In the genomic region with DNA sequence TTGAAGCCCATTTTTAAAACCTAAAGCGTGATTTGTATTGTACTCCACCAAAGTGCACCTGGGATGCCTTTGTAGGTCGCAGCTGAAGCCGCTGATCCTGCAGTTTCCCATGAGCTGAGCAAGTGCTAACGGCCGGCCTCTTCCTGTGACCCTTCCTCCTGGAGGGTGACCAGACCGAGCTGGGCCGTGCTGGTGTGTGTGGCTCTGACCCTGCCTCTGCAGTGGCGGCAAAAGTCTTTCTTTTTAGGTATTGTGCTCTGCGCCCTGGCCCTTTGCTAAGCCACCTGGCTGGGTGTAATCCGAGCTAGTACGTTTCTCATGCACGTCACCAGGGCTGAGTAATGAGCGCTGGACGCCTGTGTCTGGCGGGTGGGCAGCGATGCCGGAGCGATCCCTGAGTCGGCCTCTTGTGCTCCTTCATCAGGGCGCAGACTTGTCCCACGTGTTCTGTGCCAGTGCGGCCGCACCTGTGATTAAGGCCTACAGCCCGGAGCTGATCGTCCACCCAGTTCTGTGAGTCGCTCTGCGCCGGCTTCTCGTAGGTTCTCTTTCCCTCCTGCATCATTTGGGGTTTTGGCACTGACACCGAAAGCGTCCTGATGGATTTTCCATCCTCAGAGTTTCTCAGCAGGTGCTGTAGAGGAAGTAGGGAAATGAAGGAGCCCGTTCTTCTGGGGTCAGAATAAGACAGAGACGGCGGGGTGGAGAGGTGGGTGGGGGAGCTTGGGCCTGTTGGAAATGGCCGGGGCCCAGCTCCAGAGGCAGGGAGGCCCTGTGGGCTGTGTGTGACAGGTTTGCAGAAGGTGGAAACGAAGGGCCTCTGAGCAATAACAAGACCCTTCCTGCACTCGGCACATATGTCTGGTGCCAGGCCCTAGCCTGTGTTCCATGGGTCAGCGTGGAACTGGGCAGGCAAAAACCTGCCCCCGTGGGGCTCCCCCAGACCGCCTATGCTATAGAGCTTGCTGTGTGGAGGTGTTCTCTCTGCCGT, we compare ENCODE assay signal across 21 cellular contexts. TPM values are rescaled to one million over a fixed set of nuclear protein-coding genes. Genes with fewer than 3 reads are reported as not detected.
DNase-seq lines count a peak whose midpoint lies in the region.
"Had no signal": no experiment of that assay in that cellular context is flagged by ENCODE, and none has a peak within 500 bp of the region (broad histone marks: within the 10 kb centered on the region; RNA-seq: fewer than 3 reads in every experiment).

No MANE protein-coding gene starts in this region.

- peaks cover 29 to 48% of the 10 kb centered on the region in 2 donors for H3K4me1 Mint-ChIP-seq in immature natural killer cell

- H3K36me3 Mint-ChIP-seq in immature natural killer cell, result peaks cover 5 to 16% (median 6%) of the 10 kb centered on the region in 3 donors

- H2BK5ac ChIP-seq in trophoblast cell (ENCODE audit: low read depth, low read length, poor library complexity), result no peak overlapping the region

- H3K79me2 ChIP-seq in trophoblast cell (ENCODE audit: control insufficient read depth, insufficient read depth, low read length, poor library complexity), result peaks cover 19% of the 10 kb centered on the region

- H3K4me3 Mint-ChIP-seq in immature natural killer cell, result no peak overlapping the region
- H3K4me3 Mint-ChIP-seq: activated T-cell treated with anti-CD3 and anti-CD28 coated beads, Interleukin-2, amount 50 U/mL, for 72 hours; stimulated activated naive CD8-positive, alpha-beta T cell treated with anti-CD3 and anti-CD28 coated beads, Interleukin-15, amount 100 ng/mL, for 72 hours; T-cell had no signal

- 84% methylated on average over 41 of the region's 41 CpGs for WGBS in esophagus, 2 donors
- no CpG with 5 or more reads among the region's 41 CpGs for WGBS in trophoblast cell (ENCODE audit: extremely low coverage, insufficient coverage, insufficient read length)

- peaks cover 0 to 4% (median 2%) of the 10 kb centered on the region in 3 donors for H3K27me3 Mint-ChIP-seq in immature natural killer cell (ENCODE audit: low read depth in 3 of 3)
- H3K27me3 Mint-ChIP-seq: stimulated activated naive CD8-positive, alpha-beta T cell treated with anti-CD3 and anti-CD28 coated beads, Interleukin-15, amount 100 ng/mL, for 72 hours; T-cell had no signal

- H3K36me3 ChIP-seq in esophagus (ENCODE audit: control insufficient read depth in 2 of 2, insufficient read depth in 2 of 2, low read length in 1 of 2) (peaks cover 0 to 32% of the 10 kb centered on the region in 2 donors), trophoblast cell (ENCODE audit: control insufficient read depth in 1 of 2, insufficient read depth in 2 of 2, low read length in 2 of 2) (peaks cover 20 to 21% of the 10 kb centered on the region in 2 experiments)

- H2AFZ ChIP-seq in trophoblast cell (ENCODE audit: insufficient read depth, low read length, poor library complexity), result no peak overlapping the region

- H4K8ac ChIP-seq in trophoblast cell (ENCODE audit: low read depth, low read length), result peak overlapping the region; percentile 5

- peaks cover 3 to 8% of the 10 kb centered on the region in 2 donors for H3K4me1 ChIP-seq in esophagus (ENCODE audit: control insufficient read depth in 2 of 2, insufficient read depth in 2 of 2, low read length in 1 of 2)
- peaks cover 29% of the 10 kb centered on the region in 2 experiments for H3K4me1 ChIP-seq in trophoblast cell (ENCODE audit: control insufficient read depth in 1 of 2, insufficient read depth in 2 of 2, low read length in 2 of 2)
- H3K4me1 ChIP-seq: HAP-1 had no signal

- H3K79me1 ChIP-seq in trophoblast cell (ENCODE audit: low read length), result peaks cover 17% of the 10 kb centered on the region

- peak overlapping the region; percentile 48 for H3K18ac ChIP-seq in trophoblast cell (ENCODE audit: low read length)

- H3K27ac Mint-ChIP-seq in immature natural killer cell, result no peak overlapping the region
- H3K27ac Mint-ChIP-seq: activated T-cell treated with anti-CD3 and anti-CD28 coated beads, Interleukin-2, amount 50 U/mL, for 72 hours had no signal

- H3K27ac ChIP-seq in esophagus (ENCODE audit: low read depth in 2 of 2, low read length in 1 of 2), result peak overlapping the region; percentile 12 to 60
- no peak overlapping the region for H3K27ac ChIP-seq in trophoblast cell (ENCODE audit: low read depth, low read length)
- H3K27ac ChIP-seq: cardiac muscle cell had no signal

- H3K4me3 ChIP-seq in esophagus (ENCODE audit: low read depth in 1 of 2, low read length in 2 of 2) (no peak overlapping the region), trophoblast cell (ENCODE audit: low read depth, low read length) (no peak overlapping the region)
- H3K4me3 ChIP-seq: cardiac muscle cell, HAP-1, pancreas had no signal

- peak; percentile 42 for DNase-seq in ELF-1 (ENCODE audit: low read depth, low spot score)
- DNase-seq in NCI-H2107 treated with DMSO at 0.1 percent for 48 hours (lab: John Stamatoyannopoulos, UW; ENCODE audit: unreplicated experiment), result peak; percentile 90
- DNase-seq in trophoblast cell, result no peak
- no peak for DNase-seq in stimulated activated CD4-positive, alpha-beta T cell treated with anti-CD3 and anti-CD28 coated beads, Interleukin-4, amount 100 ng/mL, for 24 hours
- DNase-seq in NK-92 (lab: John Stamatoyannopoulos, UW; ENCODE audit: unreplicated experiment), result no peak
- DNase-seq in immature natural killer cell, result no peak
- no peak for DNase-seq in UCSD-AML1 (lab: John Stamatoyannopoulos, UW; ENCODE audit: unreplicated experiment)
- DNase-seq: activated CD4-positive, alpha-beta T cell treated with anti-CD3 and anti-CD28 coated beads for 4 hours; activated T-cell treated with anti-CD3 and anti-CD28 coated beads, Interleukin-2, amount 50 U/mL, for 72 hours; BE2C; DMS79; foreskin melanocyte; mesenchymal stem cell; NCI-H1436; NCI-H748 treated with DMSO at 0.1 percent for 48 hours; pancreas; stimulated activated naive CD8-positive, alpha-beta T cell treated with anti-CD3 and anti-CD28 coated beads, Interleukin-15, amount 100 ng/mL, for 72 hours; T-cell had no signal

- peak overlapping the region; percentile 12 for H4K91ac ChIP-seq in trophoblast cell (ENCODE audit: low read depth, low read length)

- H3K27me3 ChIP-seq in esophagus (ENCODE audit: control insufficient read depth in 1 of 2, insufficient read depth in 2 of 2, low read length in 2 of 2) (no peaks in the 10 kb centered on the region), trophoblast cell (ENCODE audit: insufficient read depth, low read length) (no peaks in the 10 kb centered on the region)
- H3K27me3 ChIP-seq: BE2C, cardiac muscle cell, pancreas had no signal

- no peak overlapping the region for H3K14ac ChIP-seq in trophoblast cell (ENCODE audit: low read length)

- no peak overlapping the region for H3K9ac ChIP-seq in trophoblast cell (ENCODE audit: low read length)

- no peak overlapping the region for H3K4me2 ChIP-seq in trophoblast cell (ENCODE audit: low read length)

- no peak overlapping the region for H2AK5ac ChIP-seq in trophoblast cell (ENCODE audit: low read length)

- H3K4ac ChIP-seq in trophoblast cell (ENCODE audit: low read depth, low read length), result peak overlapping the region; percentile 8

- no peak overlapping the region for H3K23ac ChIP-seq in trophoblast cell (ENCODE audit: low read length)

- H4K12ac ChIP-seq in trophoblast cell (ENCODE audit: low read depth, low read length), result no peak overlapping the region

- H2BK120ac ChIP-seq in trophoblast cell (ENCODE audit: insufficient read depth, low read length, poor library complexity), result no peak overlapping the region

- H2BK12ac ChIP-seq in trophoblast cell (ENCODE audit: low read length), result no peak overlapping the region

- H3K9me3 Mint-ChIP-seq in immature natural killer cell, result no peaks in the 10 kb centered on the region
- H3K9me3 Mint-ChIP-seq: activated T-cell treated with anti-CD3 and anti-CD28 coated beads, Interleukin-2, amount 50 U/mL, for 72 hours; stimulated activated naive CD8-positive, alpha-beta T cell treated with anti-CD3 and anti-CD28 coated beads, Interleukin-15, amount 100 ng/mL, for 72 hours; T-cell had no signal

- H3K9me3 ChIP-seq in esophagus (ENCODE audit: control insufficient read depth in 2 of 2, insufficient read depth in 1 of 2, low read depth in 1 of 2, low read length in 1 of 2), result no peaks in the 10 kb centered on the region
- no peaks in the 10 kb centered on the region for H3K9me3 ChIP-seq in trophoblast cell (ENCODE audit: insufficient read depth, low read depth, low read length)
- H3K9me3 ChIP-seq: BE2C, HAP-1, pancreas had no signal

RNA-seq across cellular contexts. Expression of a gene that starts 9.7 kb away (rescaled TPM):
- polyA plus RNA-seq in esophagus, result 10 to 100 TPM; 26.3 to 28.7 TPM
- polyA plus RNA-seq in trophoblast cell (2013), result 20.5 TPM in 2 replicates
- polyA plus RNA-seq in immature natural killer cell, result 10 to 100 TPM in 1 of 3 donors, 1 to 10 TPM in 2; 4.4 to 13.4 (median 7.7) TPM

Comparison
In these comparisons a context has a peak if more than half of its experiments do, and no peak if none do; other contexts are left out.
1. DNase-seq: peak in ELF-1 (single experiment) and NCI-H2107 treated with DMSO at 0.1 percent for 48 hours (single experiment); none in trophoblast cell (0 of 2), stimulated activated CD4-positive, alpha-beta T cell treated with anti-CD3 and anti-CD28 coated beads, Interleukin-4, amount 100 ng/mL, for 24 hours (single experiment), NK-92 (single experiment), immature natural killer cell (0 of 3) and UCSD-AML1 (single experiment).